Comparison of ENCODE assay signal across 28 cellular contexts in the genomic region with DNA sequence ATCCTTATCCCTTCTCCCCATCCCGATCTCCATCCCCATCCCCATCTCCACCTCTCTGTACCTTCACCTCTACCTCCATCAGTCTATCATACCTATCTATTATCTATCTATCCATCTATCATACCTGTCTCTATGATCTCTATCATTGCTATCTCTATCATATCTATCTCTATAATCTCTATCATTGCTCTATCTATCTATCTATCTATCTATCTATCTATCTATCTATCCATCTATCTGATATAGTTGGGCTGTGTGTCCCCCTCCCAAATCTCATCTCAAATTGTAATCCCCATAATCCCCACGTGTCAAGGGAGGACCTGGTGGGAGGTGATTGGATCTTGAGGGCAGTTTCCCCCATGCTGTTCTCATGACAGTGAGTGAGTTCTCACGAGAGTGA.
"Had no signal": no experiment of that assay in that cellular context is flagged by ENCODE, and none has a peak within 500 bp of the region (broad histone marks: within the 10 kb centered on the region; RNA-seq: fewer than 3 reads in every experiment).

No MANE protein-coding gene starts in this region.

- H3K4me3 ChIP-seq: colonic mucosa, coronary artery, dorsolateral prefrontal cortex, esophagus squamous epithelium, gastrocnemius medialis, gastroesophageal sphincter, heart left ventricle, heart right ventricle, hepatocyte had no signal

- H3K27ac ChIP-seq: colonic mucosa, coronary artery, dorsolateral prefrontal cortex, epithelial cell of prostate, esophagus squamous epithelium, foreskin keratinocyte, gastrocnemius medialis, gastroesophageal sphincter, heart left ventricle, heart right ventricle, hepatocyte had no signal

- H3K4me2 ChIP-seq: hepatocyte had no signal

- FAIRE-seq: endometrium, endothelial cell of umbilical vein, frontal cortex had no signal

- H3K4me1 ChIP-seq: colonic mucosa, esophagus squamous epithelium, foreskin keratinocyte, gastrocnemius medialis, gastroesophageal sphincter, heart left ventricle, heart right ventricle had no signal

- H2AFZ ChIP-seq: hepatocyte had no signal

- H3K27me3 ChIP-seq: colonic mucosa had no signal

- H3K79me2 ChIP-seq: hepatocyte had no signal

- DNase-seq: colonic mucosa; cortex of kidney; dermis blood vessel endothelial cell; dorsolateral prefrontal cortex; effector CD4-positive, alpha-beta T cell; effector CD8-positive, alpha-beta T cell; effector memory CD4-positive, alpha-beta T cell; effector memory CD8-positive, alpha-beta T cell; endodermal cell; erythroblast; esophagus squamous epithelium; foreskin fibroblast; foreskin keratinocyte; foreskin melanocyte; gastrocnemius medialis; glutamatergic neuron; head of caudate nucleus; heart left ventricle; heart right ventricle; hippocampal formation had no signal

- H3K36me3 ChIP-seq: colonic mucosa, esophagus squamous epithelium, gastrocnemius medialis, gastroesophageal sphincter, heart left ventricle, heart right ventricle had no signal

- ATAC-seq: effector memory CD8-positive, alpha-beta T cell; esophagus mucosa; foreskin keratinocyte; gastrocnemius medialis; gastroesophageal sphincter; heart left ventricle; heart right ventricle had no signal

- H3K9me3 ChIP-seq: colonic mucosa, esophagus squamous epithelium, gastrocnemius medialis, gastroesophageal sphincter had no signal
